ENCODE assay signal across 1 cellular context in the genomic region with DNA sequence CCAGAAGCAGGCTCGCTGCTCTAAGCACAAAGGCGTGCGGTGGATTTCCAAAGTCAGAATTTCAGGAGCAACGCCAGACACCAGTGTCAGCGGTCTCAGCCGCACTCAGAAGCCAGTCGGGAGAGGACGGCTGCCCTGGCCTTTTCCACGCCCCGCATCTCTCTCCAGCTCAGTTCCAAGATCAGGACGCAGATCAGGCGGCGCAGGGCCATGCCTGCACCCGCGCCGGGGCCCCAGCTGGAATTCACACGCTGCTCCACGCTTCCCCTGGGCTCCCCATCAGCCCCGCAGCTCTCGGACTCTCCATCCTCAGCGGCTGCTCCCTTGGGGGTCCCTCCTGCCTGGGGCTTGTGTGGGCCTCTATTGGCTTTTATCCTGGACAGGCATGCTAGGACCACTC.
TF ChIP-seq lines count a peak whose summit lies in the region.

No MANE protein-coding gene starts in this region.

TF ChIP-seq in K562, 482 proteins besides CTCF, POLR2A, EP300 and RAD21:
- TF ChIP-seq FOXP4 (CRISPR knock-in tag; IDR thresholded peaks at IDR 0.05; ENCODE audit: borderline replicate concordance) (no peak), NFIX (CRISPR knock-in tag; IDR thresholded peaks at IDR 0.05; ENCODE audit: low read depth) (no peak), ZNF239 (CRISPR knock-in tag; IDR thresholded peaks at IDR 0.05) (no peak), ZNF175 (CRISPR knock-in tag; IDR thresholded peaks at IDR 0.05; ENCODE audit: low read depth) (no peak), ZKSCAN8 (CRISPR knock-in tag; IDR thresholded peaks at IDR 0.05) (no peak), ZNF551 (CRISPR knock-in tag; IDR thresholded peaks at IDR 0.05) (no peak), ARID3A (IDR thresholded peaks at IDR 0.05; ENCODE audit: borderline replicate concordance, low read depth, low read length) (no peak), NUFIP1 (IDR thresholded peaks at IDR 0.05; ENCODE audit: partially characterized antibody) (no peak), ZNF655 (CRISPR knock-in tag; IDR thresholded peaks at IDR 0.05) (no peak), NR2F6 (CRISPR knock-in tag; IDR thresholded peaks at IDR 0.05) (no peak), PHF21A (IDR thresholded peaks at IDR 0.05; ENCODE audit: borderline replicate concordance, low read depth) (no peak), ZNF3 (CRISPR knock-in tag; IDR thresholded peaks at IDR 0.05) (no peak), MEF2D (tag; conservative IDR thresholded peaks at IDR 0.05; ENCODE audit: low read depth) (no peak)
TF ChIP-seq in K562: peak in this region for 0.
